Comparison of ENCODE assay signal across 2 cellular contexts in the genomic region with DNA sequence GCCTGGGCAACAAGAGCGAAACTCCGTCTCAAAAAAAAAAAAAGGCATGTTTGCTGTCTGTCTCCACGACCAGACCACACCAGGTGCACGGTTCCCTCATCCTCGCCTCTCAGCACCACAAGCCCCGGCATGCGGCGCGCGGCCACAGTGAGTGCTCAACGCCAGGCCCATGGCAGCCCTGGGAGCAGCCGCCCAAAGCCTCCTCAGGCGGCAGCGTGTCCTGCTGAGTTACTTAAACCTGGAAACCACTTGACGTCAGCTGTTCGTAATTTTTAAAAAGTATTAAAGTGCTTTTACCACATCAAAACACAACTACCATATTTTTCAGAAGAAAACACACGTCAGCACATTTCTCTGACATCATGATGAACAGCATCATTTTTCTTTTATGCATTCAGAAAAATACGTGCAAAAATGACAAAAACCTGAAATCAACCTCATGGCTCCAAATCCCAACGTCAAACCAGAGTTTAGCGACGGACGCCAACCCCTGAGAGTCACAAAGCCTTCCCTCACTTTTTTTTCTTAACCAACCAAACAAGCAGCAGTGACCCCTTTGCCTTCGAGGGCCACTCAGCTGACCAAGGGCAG.
A peak's percentile ranks its signal among the peaks of the same experiment; 100 is the strongest.
TF ChIP-seq lines count a peak whose summit lies in the region.

No MANE protein-coding gene starts in this region.

TF ChIP-seq in A549, 52 proteins besides CTCF, POLR2A, EP300 and RAD21:
- no peak for TF ChIP-seq TP53 (CRISPR knock-in tag; IDR thresholded peaks at IDR 0.05)
- TF ChIP-seq, protein P1, sequence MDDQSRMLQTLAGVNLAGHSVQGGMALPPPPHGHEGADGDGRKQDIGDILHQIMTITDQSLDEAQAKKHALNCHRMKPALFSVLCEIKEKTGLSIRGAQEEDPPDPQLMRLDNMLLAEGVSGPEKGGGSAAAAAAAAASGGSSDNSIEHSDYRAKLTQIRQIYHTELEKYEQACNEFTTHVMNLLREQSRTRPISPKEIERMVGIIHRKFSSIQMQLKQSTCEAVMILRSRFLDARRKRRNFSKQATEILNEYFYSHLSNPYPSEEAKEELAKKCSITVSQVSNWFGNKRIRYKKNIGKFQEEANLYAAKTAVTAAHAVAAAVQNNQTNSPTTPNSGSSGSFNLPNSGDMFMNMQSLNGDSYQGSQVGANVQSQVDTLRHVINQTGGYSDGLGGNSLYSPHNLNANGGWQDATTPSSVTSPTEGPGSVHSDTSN (IDR thresholded peaks at IDR 0.05), result no peak
- TF ChIP-seq POLR2AphosphoS2 (conservative IDR thresholded peaks at IDR 0.05; ENCODE audit: low read length), result no peak
- no peak for TF ChIP-seq MAZ (IDR thresholded peaks at IDR 0.05; ENCODE audit: borderline replicate concordance, low read depth, low read length)
- TF ChIP-seq KDM1A (IDR thresholded peaks at IDR 0.05; ENCODE audit: low read depth), result no peak
- TF ChIP-seq HOXB13 (CRISPR knock-in tag; IDR thresholded peaks at IDR 0.05; ENCODE audit: low read depth), result no peak
- TF ChIP-seq MAFK (IDR thresholded peaks at IDR 0.05; ENCODE audit: partially characterized antibody), result peak; percentile 88

TF ChIP-seq in HEK293, 187 proteins besides CTCF, POLR2A, EP300 and RAD21:
- TF ChIP-seq, protein P2, sequence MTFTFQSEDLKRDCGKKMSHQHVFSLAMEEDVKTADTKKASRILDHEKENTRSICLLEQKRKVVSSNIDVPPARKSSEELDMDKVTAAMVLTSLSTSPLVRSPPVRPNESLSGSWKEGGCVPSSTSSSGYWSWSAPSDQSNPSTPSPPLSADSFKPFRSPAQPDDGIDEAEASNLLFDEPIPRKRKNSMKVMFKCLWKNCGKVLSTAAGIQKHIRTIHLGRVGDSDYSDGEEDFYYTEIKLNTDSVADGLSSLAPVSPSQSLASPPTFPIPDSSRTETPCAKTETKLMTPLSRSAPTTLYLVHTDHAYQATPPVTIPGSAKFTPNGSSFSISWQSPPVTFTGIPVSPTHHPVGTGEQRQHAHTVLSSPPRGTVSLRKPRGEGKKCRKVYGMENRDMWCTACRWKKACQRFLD (tag by site-specific recombination; IDR thresholded peaks at IDR 0.05), result no peak
- TF ChIP-seq PRDM1 (tag by site-specific recombination; IDR thresholded peaks at IDR 0.05) (no peak), ZNF214 (tag by site-specific recombination; IDR thresholded peaks at IDR 0.05; ENCODE audit: borderline replicate concordance) (no peak), ZBTB21 (tag by site-specific recombination; IDR thresholded peaks at IDR 0.05) (0 out of 2 replicates have a peak, but pooled peaks have one; percentile 33), TRIM28 (IDR thresholded peaks at IDR 0.05; ENCODE audit: borderline replicate concordance, low read length) (no peak), ZNF416 (tag by site-specific recombination; IDR thresholded peaks at IDR 0.05) (no peak), REPIN1 (tag by site-specific recombination; IDR thresholded peaks at IDR 0.05; ENCODE audit: low read depth) (no peak), ZNF629 (tag by site-specific recombination; IDR thresholded peaks at IDR 0.05) (peak; percentile 85), ZNF660 (tag by site-specific recombination; IDR thresholded peaks at IDR 0.05) (no peak), ZNF2 (tag by site-specific recombination; IDR thresholded peaks at IDR 0.05) (no peak), KLF1 (tag by site-specific recombination; IDR thresholded peaks at IDR 0.05) (no peak), ZNF146 (tag by site-specific recombination; IDR thresholded peaks at IDR 0.05) (no peak), ZNF335 (tag by site-specific recombination; conservative IDR thresholded peaks at IDR 0.05) (0 out of 2 replicates have a peak, but pooled peaks have one; percentile 18), ZNF701 (tag by site-specific recombination; IDR thresholded peaks at IDR 0.05) (no peak), ZNF138 (tag by site-specific recombination; IDR thresholded peaks at IDR 0.05; ENCODE audit: borderline replicate concordance) (no peak), ZNF223 (tag by site-specific recombination; IDR thresholded peaks at IDR 0.05) (no peak), ZNF132 (tag by site-specific recombination; IDR thresholded peaks at IDR 0.05; ENCODE audit: borderline replicate concordance) (no peak), ZNF510 (tag by site-specific recombination; IDR thresholded peaks at IDR 0.05; ENCODE audit: insufficient replicate concordance) (no peak), ZEB2 (tag by site-specific recombination; IDR thresholded peaks at IDR 0.05) (no peak), ZNF426 (tag by site-specific recombination; IDR thresholded peaks at IDR 0.05) (no peak), ZIC2 (tag by site-specific recombination; IDR thresholded peaks at IDR 0.05) (peak; percentile 79), HOXC10 (CRISPR knock-in tag; IDR thresholded peaks at IDR 0.05) (no peak), ZNF292 (tag by site-specific recombination; IDR thresholded peaks at IDR 0.05; ENCODE audit: borderline replicate concordance, low read depth) (no peak), ZNF211 (tag by site-specific recombination; IDR thresholded peaks at IDR 0.05; ENCODE audit: low read depth) (no peak), GLIS2 (tag by site-specific recombination; IDR thresholded peaks at IDR 0.05) (peak; percentile 12; the same call in 1 of the 2 replicates), ZNF341 (tag by site-specific recombination; IDR thresholded peaks at IDR 0.05; ENCODE audit: low read depth) (no peak), ZFHX2 (tag by site-specific recombination; conservative IDR thresholded peaks at IDR 0.05) (no peak), ZNF311 (tag by site-specific recombination; IDR thresholded peaks at IDR 0.05; ENCODE audit: borderline replicate concordance) (no peak), MZF1 (tag by site-specific recombination; IDR thresholded peaks at IDR 0.05; ENCODE audit: borderline replicate concordance) (no peak), ZNF654 (tag by site-specific recombination; IDR thresholded peaks at IDR 0.05; ENCODE audit: low read depth) (no peak)
- TF ChIP-seq, protein P3, sequence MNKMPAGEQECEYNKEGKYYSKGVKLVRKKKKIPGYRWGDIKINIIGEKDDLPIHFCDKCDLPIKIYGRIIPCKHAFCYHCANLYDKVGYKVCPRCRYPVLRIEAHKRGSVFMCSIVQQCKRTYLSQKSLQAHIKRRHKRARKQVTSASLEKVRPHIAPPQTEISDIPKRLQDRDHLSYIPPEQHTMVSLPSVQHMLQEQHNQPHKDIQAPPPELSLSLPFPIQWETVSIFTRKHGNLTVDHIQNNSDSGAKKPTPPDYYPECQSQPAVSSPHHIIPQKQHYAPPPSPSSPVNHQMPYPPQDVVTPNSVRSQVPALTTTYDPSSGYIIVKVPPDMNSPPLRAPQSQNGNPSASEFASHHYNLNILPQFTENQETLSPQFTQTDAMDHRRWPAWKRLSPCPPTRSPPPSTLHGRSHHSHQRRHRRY (tag by site-specific recombination; IDR thresholded peaks at IDR 0.05), result no peak
- TF ChIP-seq, protein P4, sequence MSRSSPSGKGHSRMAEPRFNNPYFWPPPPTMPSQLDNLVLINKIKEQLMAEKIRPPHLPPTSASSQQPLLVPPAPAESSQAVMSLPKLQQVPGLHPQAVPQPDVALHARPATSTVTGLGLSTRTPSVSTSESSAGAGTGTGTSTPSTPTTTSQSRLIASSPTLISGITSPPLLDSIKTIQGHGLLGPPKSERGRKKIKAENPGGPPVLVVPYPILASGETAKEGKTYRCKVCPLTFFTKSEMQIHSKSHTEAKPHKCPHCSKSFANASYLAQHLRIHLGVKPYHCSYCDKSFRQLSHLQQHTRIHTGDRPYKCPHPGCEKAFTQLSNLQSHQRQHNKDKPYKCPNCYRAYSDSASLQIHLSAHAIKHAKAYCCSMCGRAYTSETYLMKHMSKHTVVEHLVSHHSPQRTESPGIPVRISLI (tag by site-specific recombination; IDR thresholded peaks at IDR 0.05), result no peak
- TF ChIP-seq, protein P5, sequence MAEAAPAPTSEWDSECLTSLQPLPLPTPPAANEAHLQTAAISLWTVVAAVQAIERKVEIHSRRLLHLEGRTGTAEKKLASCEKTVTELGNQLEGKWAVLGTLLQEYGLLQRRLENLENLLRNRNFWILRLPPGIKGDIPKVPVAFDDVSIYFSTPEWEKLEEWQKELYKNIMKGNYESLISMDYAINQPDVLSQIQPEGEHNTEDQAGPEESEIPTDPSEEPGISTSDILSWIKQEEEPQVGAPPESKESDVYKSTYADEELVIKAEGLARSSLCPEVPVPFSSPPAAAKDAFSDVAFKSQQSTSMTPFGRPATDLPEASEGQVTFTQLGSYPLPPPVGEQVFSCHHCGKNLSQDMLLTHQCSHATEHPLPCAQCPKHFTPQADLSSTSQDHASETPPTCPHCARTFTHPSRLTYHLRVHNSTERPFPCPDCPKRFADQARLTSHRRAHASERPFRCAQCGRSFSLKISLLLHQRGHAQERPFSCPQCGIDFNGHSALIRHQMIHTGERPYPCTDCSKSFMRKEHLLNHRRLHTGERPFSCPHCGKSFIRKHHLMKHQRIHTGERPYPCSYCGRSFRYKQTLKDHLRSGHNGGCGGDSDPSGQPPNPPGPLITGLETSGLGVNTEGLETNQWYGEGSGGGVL (tag by site-specific recombination; IDR thresholded peaks at IDR 0.05), result no peak
- TF ChIP-seq, protein P6, sequence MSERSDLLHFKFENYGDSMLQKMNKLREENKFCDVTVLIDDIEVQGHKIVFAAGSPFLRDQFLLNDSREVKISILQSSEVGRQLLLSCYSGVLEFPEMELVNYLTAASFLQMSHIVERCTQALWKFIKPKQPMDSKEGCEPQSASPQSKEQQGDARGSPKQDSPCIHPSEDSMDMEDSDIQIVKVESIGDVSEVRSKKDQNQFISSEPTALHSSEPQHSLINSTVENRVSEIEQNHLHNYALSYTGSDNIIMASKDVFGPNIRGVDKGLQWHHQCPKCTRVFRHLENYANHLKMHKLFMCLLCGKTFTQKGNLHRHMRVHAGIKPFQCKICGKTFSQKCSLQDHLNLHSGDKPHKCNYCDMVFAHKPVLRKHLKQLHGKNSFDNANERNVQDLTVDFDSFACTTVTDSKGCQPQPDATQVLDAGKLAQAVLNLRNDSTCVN (tag by site-specific recombination; optimal IDR thresholded peaks at IDR 0.05), result peak; percentile 25
- TF ChIP-seq, protein P7, sequence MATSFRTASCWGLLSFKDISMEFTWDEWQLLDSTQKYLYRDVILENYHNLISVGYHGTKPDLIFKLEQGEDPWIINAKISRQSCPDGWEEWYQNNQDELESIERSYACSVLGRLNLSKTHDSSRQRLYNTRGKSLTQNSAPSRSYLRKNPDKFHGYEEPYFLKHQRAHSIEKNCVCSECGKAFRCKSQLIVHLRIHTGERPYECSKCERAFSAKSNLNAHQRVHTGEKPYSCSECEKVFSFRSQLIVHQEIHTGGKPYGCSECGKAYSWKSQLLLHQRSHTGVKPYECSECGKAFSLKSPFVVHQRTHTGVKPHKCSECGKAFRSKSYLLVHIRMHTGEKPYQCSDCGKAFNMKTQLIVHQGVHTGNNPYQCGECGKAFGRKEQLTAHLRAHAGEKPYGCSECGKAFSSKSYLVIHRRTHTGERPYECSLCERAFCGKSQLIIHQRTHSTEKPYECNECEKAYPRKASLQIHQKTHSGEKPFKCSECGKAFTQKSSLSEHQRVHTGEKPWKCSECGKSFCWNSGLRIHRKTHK (tag by site-specific recombination; IDR thresholded peaks at IDR 0.05), result no peak
- TF ChIP-seq, protein P8, sequence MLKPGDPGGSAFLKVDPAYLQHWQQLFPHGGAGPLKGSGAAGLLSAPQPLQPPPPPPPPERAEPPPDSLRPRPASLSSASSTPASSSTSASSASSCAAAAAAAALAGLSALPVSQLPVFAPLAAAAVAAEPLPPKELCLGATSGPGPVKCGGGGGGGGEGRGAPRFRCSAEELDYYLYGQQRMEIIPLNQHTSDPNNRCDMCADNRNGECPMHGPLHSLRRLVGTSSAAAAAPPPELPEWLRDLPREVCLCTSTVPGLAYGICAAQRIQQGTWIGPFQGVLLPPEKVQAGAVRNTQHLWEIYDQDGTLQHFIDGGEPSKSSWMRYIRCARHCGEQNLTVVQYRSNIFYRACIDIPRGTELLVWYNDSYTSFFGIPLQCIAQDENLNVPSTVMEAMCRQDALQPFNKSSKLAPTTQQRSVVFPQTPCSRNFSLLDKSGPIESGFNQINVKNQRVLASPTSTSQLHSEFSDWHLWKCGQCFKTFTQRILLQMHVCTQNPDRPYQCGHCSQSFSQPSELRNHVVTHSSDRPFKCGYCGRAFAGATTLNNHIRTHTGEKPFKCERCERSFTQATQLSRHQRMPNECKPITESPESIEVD (tag by site-specific recombination; IDR thresholded peaks at IDR 0.05), result 0 out of 2 replicates have a peak, but pooled peaks have one; percentile 43
- TF ChIP-seq, protein P9, sequence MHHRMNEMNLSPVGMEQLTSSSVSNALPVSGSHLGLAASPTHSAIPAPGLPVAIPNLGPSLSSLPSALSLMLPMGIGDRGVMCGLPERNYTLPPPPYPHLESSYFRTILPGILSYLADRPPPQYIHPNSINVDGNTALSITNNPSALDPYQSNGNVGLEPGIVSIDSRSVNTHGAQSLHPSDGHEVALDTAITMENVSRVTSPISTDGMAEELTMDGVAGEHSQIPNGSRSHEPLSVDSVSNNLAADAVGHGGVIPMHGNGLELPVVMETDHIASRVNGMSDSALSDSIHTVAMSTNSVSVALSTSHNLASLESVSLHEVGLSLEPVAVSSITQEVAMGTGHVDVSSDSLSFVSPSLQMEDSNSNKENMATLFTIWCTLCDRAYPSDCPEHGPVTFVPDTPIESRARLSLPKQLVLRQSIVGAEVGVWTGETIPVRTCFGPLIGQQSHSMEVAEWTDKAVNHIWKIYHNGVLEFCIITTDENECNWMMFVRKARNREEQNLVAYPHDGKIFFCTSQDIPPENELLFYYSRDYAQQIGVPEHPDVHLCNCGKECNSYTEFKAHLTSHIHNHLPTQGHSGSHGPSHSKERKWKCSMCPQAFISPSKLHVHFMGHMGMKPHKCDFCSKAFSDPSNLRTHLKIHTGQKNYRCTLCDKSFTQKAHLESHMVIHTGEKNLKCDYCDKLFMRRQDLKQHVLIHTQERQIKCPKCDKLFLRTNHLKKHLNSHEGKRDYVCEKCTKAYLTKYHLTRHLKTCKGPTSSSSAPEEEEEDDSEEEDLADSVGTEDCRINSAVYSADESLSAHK (tag by site-specific recombination; IDR thresholded peaks at IDR 0.05), result no peak
- TF ChIP-seq, protein P10, sequence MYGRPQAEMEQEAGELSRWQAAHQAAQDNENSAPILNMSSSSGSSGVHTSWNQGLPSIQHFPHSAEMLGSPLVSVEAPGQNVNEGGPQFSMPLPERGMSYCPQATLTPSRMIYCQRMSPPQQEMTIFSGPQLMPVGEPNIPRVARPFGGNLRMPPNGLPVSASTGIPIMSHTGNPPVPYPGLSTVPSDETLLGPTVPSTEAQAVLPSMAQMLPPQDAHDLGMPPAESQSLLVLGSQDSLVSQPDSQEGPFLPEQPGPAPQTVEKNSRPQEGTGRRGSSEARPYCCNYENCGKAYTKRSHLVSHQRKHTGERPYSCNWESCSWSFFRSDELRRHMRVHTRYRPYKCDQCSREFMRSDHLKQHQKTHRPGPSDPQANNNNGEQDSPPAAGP (tag by site-specific recombination; IDR thresholded peaks at IDR 0.05), result 0 out of 2 replicates have a peak, but pooled peaks have one; percentile 4
- TF ChIP-seq, protein P11, sequence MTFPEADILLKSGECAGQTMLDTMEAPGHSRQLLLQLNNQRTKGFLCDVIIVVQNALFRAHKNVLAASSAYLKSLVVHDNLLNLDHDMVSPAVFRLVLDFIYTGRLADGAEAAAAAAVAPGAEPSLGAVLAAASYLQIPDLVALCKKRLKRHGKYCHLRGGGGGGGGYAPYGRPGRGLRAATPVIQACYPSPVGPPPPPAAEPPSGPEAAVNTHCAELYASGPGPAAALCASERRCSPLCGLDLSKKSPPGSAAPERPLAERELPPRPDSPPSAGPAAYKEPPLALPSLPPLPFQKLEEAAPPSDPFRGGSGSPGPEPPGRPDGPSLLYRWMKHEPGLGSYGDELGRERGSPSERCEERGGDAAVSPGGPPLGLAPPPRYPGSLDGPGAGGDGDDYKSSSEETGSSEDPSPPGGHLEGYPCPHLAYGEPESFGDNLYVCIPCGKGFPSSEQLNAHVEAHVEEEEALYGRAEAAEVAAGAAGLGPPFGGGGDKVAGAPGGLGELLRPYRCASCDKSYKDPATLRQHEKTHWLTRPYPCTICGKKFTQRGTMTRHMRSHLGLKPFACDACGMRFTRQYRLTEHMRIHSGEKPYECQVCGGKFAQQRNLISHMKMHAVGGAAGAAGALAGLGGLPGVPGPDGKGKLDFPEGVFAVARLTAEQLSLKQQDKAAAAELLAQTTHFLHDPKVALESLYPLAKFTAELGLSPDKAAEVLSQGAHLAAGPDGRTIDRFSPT (tag by site-specific recombination; IDR thresholded peaks at IDR 0.05), result no peak
